8 cellular contexts compared by ENCODE assay signal in the genomic region with DNA sequence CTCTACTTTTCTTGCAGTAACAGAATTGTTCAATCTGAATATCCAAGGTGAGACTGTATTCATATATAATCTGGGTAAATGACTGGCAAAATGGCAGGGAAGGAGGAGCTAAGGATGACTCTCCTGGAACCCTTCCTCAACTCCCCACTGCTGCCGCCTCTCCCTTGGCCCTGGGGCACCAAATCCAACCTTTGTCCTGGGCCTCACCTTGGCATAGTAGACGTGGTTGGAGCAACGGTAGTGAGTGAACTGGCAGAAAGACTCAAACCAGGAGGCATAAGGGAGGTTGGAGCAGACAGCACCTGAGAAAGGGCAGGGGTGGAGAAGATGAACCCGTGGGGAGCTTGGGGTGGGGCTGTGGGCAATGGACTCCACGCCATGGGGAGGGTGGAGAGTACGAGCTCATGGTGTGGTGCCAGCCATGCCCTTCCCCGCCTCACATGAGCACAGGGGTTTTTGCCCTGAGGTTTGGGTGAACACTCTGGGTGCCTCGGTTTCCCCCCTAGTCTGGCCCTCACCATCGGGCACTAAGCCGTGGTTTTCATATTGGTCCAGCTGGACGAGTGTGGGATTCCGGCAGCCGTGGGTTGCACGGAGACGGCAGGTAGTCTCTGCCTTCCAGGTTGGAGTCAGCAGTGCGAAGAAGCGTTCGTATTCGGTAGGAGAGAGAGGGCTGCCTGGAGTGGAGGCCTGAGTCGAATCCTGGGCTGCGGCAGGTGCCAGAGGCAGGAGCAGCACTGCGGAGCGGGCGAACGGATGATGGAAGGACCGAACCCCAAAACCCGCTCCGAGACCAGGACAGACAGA. TPM values are rescaled to one million over a fixed set of nuclear protein-coding genes. Genes with fewer than 3 reads are reported as not detected.
DNase-seq lines count a peak whose midpoint lies in the region; ATAC-seq and TF ChIP-seq lines count a peak whose summit lies in the region.

No MANE protein-coding gene starts in this region.

- H3K4me1 Mint-ChIP-seq in activated T-cell treated with anti-CD3 and anti-CD28 coated beads, Interleukin-2, amount 50 U/mL, for 24 hours (ENCODE audit: low read depth), result peaks cover 10% of the 10 kb centered on the region

- ATAC-seq in lung (ENCODE audit: insufficient read depth, low FRiP score) (peak; percentile 5), HG03354 (IDR thresholded peaks at IDR 0.05; ENCODE audit: poor library complexity, severe bottlenecking, unreplicated experiment) (no peak), foreskin keratinocyte (no peak)

- H3K9ac ChIP-seq in colonic mucosa (ENCODE audit: low read depth in 2 of 2, low read length in 2 of 2), result peak overlapping the region; percentile 58 to 66

- peak overlapping the region; percentile 66 for H3K4me3 Mint-ChIP-seq in activated T-cell treated with anti-CD3 and anti-CD28 coated beads, Interleukin-2, amount 50 U/mL, for 24 hours

- H3K9me3 ChIP-seq in colonic mucosa (no peaks in the 10 kb centered on the region), lung (ENCODE audit: control insufficient read depth in 2 of 2, insufficient read depth in 1 of 2, low read length in 1 of 2) (peaks cover 0 to 3% of the 10 kb centered on the region in 2 donors), thyroid gland (no peaks in the 10 kb centered on the region)

- H3K27ac ChIP-seq in colonic mucosa (no peak overlapping the region), lung (ENCODE audit: low read depth in 1 of 2, low read length in 1 of 2) (peak overlapping the region; percentile 12 to 37), thyroid gland (peak overlapping the region in 1 of 3 donors; percentile 4), foreskin keratinocyte (no peak overlapping the region)

- peaks cover 35% of the 10 kb centered on the region for H3K36me3 Mint-ChIP-seq in activated T-cell treated with anti-CD3 and anti-CD28 coated beads, Interleukin-2, amount 50 U/mL, for 24 hours (ENCODE audit: low read depth)

- no peaks in the 10 kb centered on the region for H3K27me3 Mint-ChIP-seq in activated T-cell treated with anti-CD3 and anti-CD28 coated beads, Interleukin-2, amount 50 U/mL, for 24 hours

- H3K36me3 ChIP-seq in colonic mucosa (peaks cover 4% of the 10 kb centered on the region), lung (ENCODE audit: control insufficient read depth in 2 of 2, insufficient read depth in 2 of 2, low read length in 2 of 2) (peaks cover 3 to 11% of the 10 kb centered on the region in 2 donors), thyroid gland (peaks cover 17 to 23% of the 10 kb centered on the region in 2 donors)

- intact Hi-C loops in colonic mucosa (cut with DNase I), result loop anchor here (1.0 kb wide), 1 partner anchor 28 kb away; no protein-coding TSS in a partner anchor
- intact Hi-C loops in thyroid gland (cut with DNase I), result loop anchor here (2.0 kb wide), 1 partner anchor 26 kb away; no protein-coding TSS in a partner anchor

- 60 to 70% methylated on average over 28 of the region's 28 CpGs for WGBS in lung, 2 donors
- WGBS in thyroid gland, 2 donors, result 58 to 64% methylated on average over 26 to 28 of the region's 28 CpGs

- H3K9me3 Mint-ChIP-seq in activated T-cell treated with anti-CD3 and anti-CD28 coated beads, Interleukin-2, amount 50 U/mL, for 24 hours, result peaks cover 14% of the 10 kb centered on the region

- no peaks in the 10 kb centered on the region for H3K27me3 ChIP-seq in colonic mucosa
- no peaks in the 10 kb centered on the region for H3K27me3 ChIP-seq in lung (ENCODE audit: control insufficient read depth, insufficient read depth)
- H3K27me3 ChIP-seq in thyroid gland, result no peaks in the 10 kb centered on the region
- peaks cover 10% of the 10 kb centered on the region for H3K27me3 ChIP-seq in foreskin keratinocyte

- TF ChIP-seq CTCF in colonic mucosa (IDR thresholded peaks at IDR 0.05) (no peak), lung (IDR thresholded peaks at IDR 0.05; ENCODE audit: control extremely low read depth, extremely low read depth) (no peak), thyroid gland (IDR thresholded peaks at IDR 0.05) (no peak), foreskin keratinocyte (conservative IDR thresholded peaks at IDR 0.05) (no peak)

- H3K27ac Mint-ChIP-seq in activated T-cell treated with anti-CD3 and anti-CD28 coated beads, Interleukin-2, amount 50 U/mL, for 24 hours, result peak overlapping the region; percentile 76

- H3K4me3 ChIP-seq in colonic mucosa (peak overlapping the region; percentile 38), lung (peak overlapping the region; percentile 22), thyroid gland (replicated peaks in 1 of 3) (peak overlapping the region in 2 of 3 donors; percentile 19 to 29)

- H3K4me1 ChIP-seq in colonic mucosa (no peaks in the 10 kb centered on the region), lung (ENCODE audit: control insufficient read depth in 2 of 2, insufficient read depth in 2 of 2, low read length in 2 of 2) (peaks cover 0 to 8% of the 10 kb centered on the region in 2 donors), thyroid gland (no peaks in the 10 kb centered on the region), foreskin keratinocyte (no peaks in the 10 kb centered on the region)

- no peak for TF ChIP-seq POLR2A in thyroid gland (IDR thresholded peaks at IDR 0.05)

- DNase-seq in activated T-cell treated with anti-CD3 and anti-CD28 coated beads, Interleukin-2, amount 50 U/mL, for 24 hours, result no peak
- DNase-seq in activated T-cell treated with anti-CD3 and anti-CD28 coated beads, Interleukin-2, amount 50 U/mL, for 1 hour, result no peak
- no peak for DNase-seq in colonic mucosa
- DNase-seq in lung (ENCODE audit: low spot score), result no peak
- DNase-seq in thyroid gland, result peak in 1 of 2 donors; percentile 23
- DNase-seq in DMS114 treated with DMSO at 0.1 percent for 48 hours (lab: John Stamatoyannopoulos, UW; ENCODE audit: unreplicated experiment), result no peak
- DNase-seq in foreskin keratinocyte, result no peak

RNA-seq across cellular contexts. Expression of gene ACRBP, which starts 0.8 kb away (rescaled TPM):
- 1 to 10 TPM; 1.6 to 1.9 TPM for total RNA-seq in colonic mucosa
- total RNA-seq in lung, result 1 to 10 TPM; 1.6 to 6.1 TPM
- 1 to 10 TPM in 1 of 2 donors, under 1 TPM in 1; 0.93 to 8.7 TPM for polyA plus RNA-seq in lung
- 10 to 100 TPM in 2 of 4 donors, 1 to 10 TPM in 2; 8.9 to 11.4 (median 10.4) TPM for total RNA-seq in thyroid gland
- total RNA-seq in foreskin keratinocyte, result 0.07 TPM in 1 of 2 replicates, not detected in the other
- polyA plus RNA-seq in foreskin keratinocyte, result 0.09 and 0.11 TPM in 2 replicates

RNA-seq across cellular contexts. Expression of gene LPAR5, which starts 10.7 kb away (rescaled TPM):
- 10 to 100 TPM; 27.0 to 32.7 TPM for total RNA-seq in colonic mucosa
- 1 to 10 TPM; 1.9 to 2.8 TPM for total RNA-seq in lung
- polyA plus RNA-seq in lung, result 1 to 10 TPM in 1 of 2 donors, under 1 TPM in 1; 0.51 to 1.2 TPM
- total RNA-seq in thyroid gland, result 1 to 10 TPM in 3 of 4 donors, under 1 TPM in 1; 0.78 to 8.1 (median 3.5) TPM
- 9.8 and 13.4 TPM in 2 replicates for total RNA-seq in foreskin keratinocyte
- 12.8 and 14.4 TPM in 2 replicates for polyA plus RNA-seq in foreskin keratinocyte

RNA-seq across cellular contexts. Expression of gene ING4, which starts 16.4 kb away (rescaled TPM):
- 10 to 100 TPM; 20.0 to 33.8 TPM for total RNA-seq in colonic mucosa
- total RNA-seq in lung, result 10 to 100 TPM; 22.4 to 74.3 TPM
- polyA plus RNA-seq in lung, result 10 to 100 TPM; 20.3 to 31.7 TPM
- total RNA-seq in thyroid gland, result 10 to 100 TPM; 52.7 to 85.1 (median 67.2) TPM
- total RNA-seq in foreskin keratinocyte, result 9.9 and 16.2 TPM in 2 replicates
- polyA plus RNA-seq in foreskin keratinocyte, result 13.7 and 20.2 TPM in 2 replicates

RNA-seq across cellular contexts. Expression of gene CHD4, which starts 39.3 kb away (rescaled TPM):
- 100 to 1,000 TPM; 153 to 199 TPM for total RNA-seq in colonic mucosa
- total RNA-seq in lung, result 100 to 1,000 TPM; 198 TPM
- 100 to 1,000 TPM in 1 of 2 donors, 10 to 100 TPM in 1; 82.0 to 182 TPM for polyA plus RNA-seq in lung
- 100 to 1,000 TPM; 152 to 337 (median 263) TPM for total RNA-seq in thyroid gland
- 156 and 174 TPM in 2 replicates for total RNA-seq in foreskin keratinocyte
- polyA plus RNA-seq in foreskin keratinocyte, result 90.9 and 98.5 TPM in 2 replicates

RNA-seq across cellular contexts. Expression of gene ZNF384, which starts 42.7 kb away (rescaled TPM):
- 10 to 100 TPM; 50.0 to 53.6 TPM for total RNA-seq in colonic mucosa
- total RNA-seq in lung, result 10 to 100 TPM; 29.2 to 50.8 TPM
- polyA plus RNA-seq in lung, result 10 to 100 TPM; 29.0 to 34.4 TPM
- total RNA-seq in thyroid gland, result 10 to 100 TPM; 41.9 to 72.8 (median 53.1) TPM
- 28.0 and 30.4 TPM in 2 replicates for total RNA-seq in foreskin keratinocyte
- polyA plus RNA-seq in foreskin keratinocyte, result 19.3 and 22.0 TPM in 2 replicates

Comparison
In these comparisons a context has a peak if more than half of its experiments do, and no peak if none do; other contexts are left out.
1. H3K27ac ChIP-seq: peak in lung (2 of 2); none in colonic mucosa (single experiment) and foreskin keratinocyte (single experiment).
2. Peak in every context shown above with its lines, with median percentiles within 50 percentile points of each other: H3K4me3 ChIP-seq.